ENCODE assay signal across 37 cellular contexts in the genomic region with DNA sequence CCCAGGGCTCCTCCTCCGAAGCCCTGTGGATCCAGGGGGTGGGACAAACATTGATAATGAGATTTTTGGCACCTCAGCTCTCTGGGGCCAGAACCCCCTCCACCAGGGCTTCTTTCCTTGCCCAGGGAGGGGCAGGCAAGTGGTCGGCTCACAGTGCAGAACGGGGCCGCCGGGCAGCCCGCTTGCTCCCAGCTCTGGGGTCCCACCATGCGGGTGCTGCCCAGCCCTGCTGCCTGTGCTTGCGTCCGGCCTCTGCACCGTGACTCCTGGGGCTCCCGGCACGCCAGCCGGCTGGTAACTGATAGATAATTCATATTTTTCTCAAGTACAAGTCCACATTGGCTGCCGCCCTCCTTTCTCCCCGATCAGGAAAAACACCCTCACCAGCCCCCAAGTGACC. TPM values are rescaled to one million over a fixed set of nuclear protein-coding genes. Genes with fewer than 3 reads are reported as not detected.
"Had no signal": no experiment of that assay in that cellular context is flagged by ENCODE, and none has a peak within 500 bp of the region (broad histone marks: within the 10 kb centered on the region; RNA-seq: fewer than 3 reads in every experiment).

No MANE protein-coding gene starts in this region.

- H3K36me3 ChIP-seq: adrenal gland, cardiac muscle cell had no signal

- FAIRE-seq: bronchial epithelial cell, TTC549 had no signal

- H3K27me3 Mint-ChIP-seq: activated CD4-positive, alpha-beta T cell treated with anti-CD3 and anti-CD28 coated beads, Interleukin-2, amount 10 ng/mL, durations not matched to agents 24 days and 14 days had no signal

- H3K4me3 ChIP-seq: adrenal gland, cardiac muscle cell had no signal

- DNase-seq: activated B cell treated with CpG ODN at 0.5 μM for 24 hours; activated CD4-positive, alpha-beta memory T cell treated with anti-CD3 and anti-CD28 coated beads for 36 hours; activated CD4-positive, alpha-beta T cell treated with anti-CD3 and anti-CD28 coated beads for 4 hours; activated CD4-positive, alpha-beta T cell treated with anti-CD3 and anti-CD28 coated beads, Interleukin-2, amount 10 ng/mL, durations not matched to agents 24 days and 14 days; activated CD4-positive, alpha-beta T cell treated with anti-CD3 and anti-CD28 coated beads, Interleukin-2, amount 50 U/mL, for 1 hour; activated CD4-positive, alpha-beta T cell treated with anti-CD3 and anti-CD28 coated beads, Interleukin-2, amount 50 U/mL, for 4 hours; activated CD4-positive, CD25-positive, alpha-beta regulatory T cell treated with anti-CD3 and anti-CD28 coated beads, Interleukin-2, amount 50 U/mL, for 72 hours; activated CD8-positive, alpha-beta memory T cell treated with anti-CD3 and anti-CD28 coated beads, Interleukin-2, amount 50 U/mL, for 4 hours; activated CD8-positive, alpha-beta T cell treated with anti-CD3 and anti-CD28 coated beads for 36 hours; activated effector memory CD4-positive, alpha-beta T cell treated with anti-CD3 and anti-CD28 coated beads, Interleukin-2, amount 50 U/mL, for 16 hours; activated gamma-delta T cell treated with Interleukin-2 at 50 U/mL for 16 hours; activated naive CD4-positive, alpha-beta T cell; activated naive CD4-positive, alpha-beta T cell treated with anti-CD3 and anti-CD28 coated beads for 36 hours; activated naive CD4-positive, alpha-beta T cell treated with anti-CD3 and anti-CD28 coated beads, Interleukin-2, amount 50 U/mL, for 16 hours; activated naive CD8-positive, alpha-beta T cell treated with anti-CD3 and anti-CD28 coated beads for 36 hours; activated T-cell treated with anti-CD3 and anti-CD28 coated beads for 4 hours; activated T-cell treated with anti-CD3 and anti-CD28 coated beads, Interleukin-2, amount 50 U/mL, for 1 hour; activated T-cell treated with anti-CD3 and anti-CD28 coated beads, Interleukin-2, amount 50 U/mL, for 4 hours; activated T-cell treated with anti-CD3 and anti-CD28 coated beads, Interleukin-2, amount 50 U/mL, for 72 hours; adrenal gland; amniotic stem cell; aorta; cerebellar nuclear complex; T-helper 2 cell; T-helper 9 cell had no signal

- H3K9me3 ChIP-seq: adrenal gland had no signal

- H3K36me3 Mint-ChIP-seq: activated CD4-positive, alpha-beta memory T cell treated with anti-CD3 and anti-CD28 coated beads for 36 hours; activated naive CD4-positive, alpha-beta T cell treated with anti-CD3 and anti-CD28 coated beads, Interleukin-2, amount 50 U/mL, for 72 hours; activated naive CD8-positive, alpha-beta T cell treated with anti-CD3 and anti-CD28 coated beads for 36 hours; brain had no signal

- H3K9me3 Mint-ChIP-seq: activated B cell treated with CpG ODN at 0.5 μM for 24 hours; activated CD4-positive, alpha-beta memory T cell treated with anti-CD3 and anti-CD28 coated beads for 36 hours; activated CD4-positive, alpha-beta T cell treated with anti-CD3 and anti-CD28 coated beads, Interleukin-2, amount 10 ng/mL, durations not matched to agents 24 days and 14 days; activated CD8-positive, alpha-beta T cell treated with anti-CD3 and anti-CD28 coated beads for 36 hours; activated naive CD4-positive, alpha-beta T cell treated with anti-CD3 and anti-CD28 coated beads for 36 hours; activated naive CD4-positive, alpha-beta T cell treated with anti-CD3 and anti-CD28 coated beads, Interleukin-2, amount 50 U/mL, for 72 hours; activated naive CD8-positive, alpha-beta T cell treated with anti-CD3 and anti-CD28 coated beads for 36 hours; activated T-cell treated with anti-CD3 and anti-CD28 coated beads, Interleukin-2, amount 50 U/mL, for 4 hours; activated T-cell treated with anti-CD3 and anti-CD28 coated beads, Interleukin-2, amount 50 U/mL, for 72 hours; activated T-helper 1 cell treated with anti-CD3 and anti-CD28 coated beads, Interleukin-12 subunit alpha, Interleukin-12 subunit beta, Interleukin-2, Interleukin-4 antibody, amounts not matched to agents 30 ng/mL and 10 ng/mL and 1 ng/mL, durations not matched to agents 14 hours and 24 hours and 36 hours; activated T-helper 17 cell treated with anti-CD3 and anti-CD28 coated beads, Interleukin-2, amount 50 U/mL, for 72 hours; brain; central memory CD8-positive, alpha-beta T cell; T-helper 1 cell treated with Interleukin-12 subunit alpha and Interleukin-12 subunit beta and Interleukin-4 antibody, amounts not matched to agents 30 μg/mL and 1 μg/mL, for 36 hours; T-helper 2 cell treated with Interferon-gamma antibody and Interleukin-4, amounts not matched to agents 5 μg/mL and 100 μg/mL, for 36 hours had no signal

- H3K27ac ChIP-seq: adrenal gland, cardiac muscle cell had no signal

- H3K27ac Mint-ChIP-seq: activated B cell treated with CpG ODN at 0.5 μM for 24 hours; activated CD4-positive, alpha-beta memory T cell treated with anti-CD3 and anti-CD28 coated beads for 36 hours; activated CD4-positive, alpha-beta T cell treated with anti-CD3 and anti-CD28 coated beads, Interleukin-2, amount 10 ng/mL, durations not matched to agents 24 days and 14 days; activated CD8-positive, alpha-beta T cell treated with anti-CD3 and anti-CD28 coated beads for 36 hours; activated naive CD4-positive, alpha-beta T cell treated with anti-CD3 and anti-CD28 coated beads for 36 hours; activated naive CD4-positive, alpha-beta T cell treated with anti-CD3 and anti-CD28 coated beads, Interleukin-2, amount 50 U/mL, for 72 hours; activated naive CD8-positive, alpha-beta T cell treated with anti-CD3 and anti-CD28 coated beads for 36 hours; activated T-cell treated with anti-CD3 and anti-CD28 coated beads, Interleukin-2, amount 50 U/mL, for 72 hours; activated T-helper 1 cell treated with anti-CD3 and anti-CD28 coated beads, Interleukin-12 subunit alpha, Interleukin-12 subunit beta, Interleukin-2, Interleukin-4 antibody, amounts not matched to agents 30 ng/mL and 10 ng/mL and 1 ng/mL, durations not matched to agents 14 hours and 24 hours and 36 hours; activated T-helper 17 cell treated with anti-CD3 and anti-CD28 coated beads, Interleukin-2, amount 50 U/mL, for 72 hours; T-helper 1 cell treated with Interleukin-12 subunit alpha and Interleukin-12 subunit beta and Interleukin-4 antibody, amounts not matched to agents 30 μg/mL and 1 μg/mL, for 36 hours; T-helper 2 cell treated with Interferon-gamma antibody and Interleukin-4, amounts not matched to agents 5 μg/mL and 100 μg/mL, for 36 hours had no signal

- H3K4me1 Mint-ChIP-seq: activated B cell treated with CpG ODN at 0.5 μM for 24 hours; activated CD4-positive, alpha-beta T cell treated with anti-CD3 and anti-CD28 coated beads, Interleukin-2, amount 10 ng/mL, durations not matched to agents 24 days and 14 days; activated naive CD8-positive, alpha-beta T cell treated with anti-CD3 and anti-CD28 coated beads for 36 hours; activated T-helper 17 cell treated with anti-CD3 and anti-CD28 coated beads, Interleukin-2, amount 50 U/mL, for 72 hours; central memory CD8-positive, alpha-beta T cell had no signal

- ATAC-seq: activated CD8-positive, alpha-beta T cell treated with anti-CD3 and anti-CD28 coated beads for 36 hours; activated naive CD4-positive, alpha-beta T cell treated with anti-CD3 and anti-CD28 coated beads, Interleukin-2, amount 50 U/mL, for 72 hours; activated T-cell treated with anti-CD3 and anti-CD28 coated beads, Interleukin-2, amount 50 U/mL, for 4 hours; activated T-cell treated with anti-CD3 and anti-CD28 coated beads, Interleukin-2, amount 50 U/mL, for 72 hours; activated T-helper 17 cell treated with anti-CD3 and anti-CD28 coated beads, Interleukin-2, amount 50 U/mL, for 72 hours had no signal

- H3K4me3 Mint-ChIP-seq: activated B cell treated with CpG ODN at 0.5 μM for 24 hours; activated CD4-positive, alpha-beta memory T cell treated with anti-CD3 and anti-CD28 coated beads for 36 hours; activated CD4-positive, alpha-beta T cell treated with anti-CD3 and anti-CD28 coated beads, Interleukin-2, amount 10 ng/mL, durations not matched to agents 24 days and 14 days; activated CD8-positive, alpha-beta T cell treated with anti-CD3 and anti-CD28 coated beads for 36 hours; activated naive CD4-positive, alpha-beta T cell treated with anti-CD3 and anti-CD28 coated beads for 36 hours; activated naive CD8-positive, alpha-beta T cell treated with anti-CD3 and anti-CD28 coated beads for 36 hours; activated T-cell treated with anti-CD3 and anti-CD28 coated beads, Interleukin-2, amount 50 U/mL, for 4 hours; activated T-cell treated with anti-CD3 and anti-CD28 coated beads, Interleukin-2, amount 50 U/mL, for 72 hours; activated T-helper 1 cell treated with anti-CD3 and anti-CD28 coated beads, Interleukin-12 subunit alpha, Interleukin-12 subunit beta, Interleukin-2, Interleukin-4 antibody, amounts not matched to agents 30 ng/mL and 10 ng/mL and 1 ng/mL, durations not matched to agents 14 hours and 24 hours and 36 hours; activated T-helper 17 cell treated with anti-CD3 and anti-CD28 coated beads, Interleukin-2, amount 50 U/mL, for 72 hours; brain; central memory CD8-positive, alpha-beta T cell; T-helper 1 cell treated with Interleukin-12 subunit alpha and Interleukin-12 subunit beta and Interleukin-4 antibody, amounts not matched to agents 30 μg/mL and 1 μg/mL, for 36 hours; T-helper 2 cell treated with Interferon-gamma antibody and Interleukin-4, amounts not matched to agents 5 μg/mL and 100 μg/mL, for 36 hours had no signal

RNA-seq across cellular contexts. Expression of gene CCDC27, which starts 42.0 kb away (rescaled TPM):
- total RNA-seq: activated B cell treated with CpG ODN at 0.5 μM for 24 hours; activated CD4-positive, alpha-beta memory T cell treated with anti-CD3 and anti-CD28 coated beads for 36 hours; activated CD4-positive, alpha-beta T cell treated with anti-CD3 and anti-CD28 coated beads, Interleukin-2, amount 10 ng/mL, durations not matched to agents 24 days and 14 days; activated CD8-positive, alpha-beta memory T cell treated with anti-CD3 and anti-CD28 coated beads for 36 hours; activated CD8-positive, alpha-beta T cell treated with anti-CD3 and anti-CD28 coated beads for 36 hours; activated naive CD4-positive, alpha-beta T cell treated with anti-CD3 and anti-CD28 coated beads for 36 hours; activated naive CD4-positive, alpha-beta T cell treated with anti-CD3 and anti-CD28 coated beads, Interleukin-2, amount 50 U/mL, for 72 hours; activated naive CD8-positive, alpha-beta T cell treated with anti-CD3 and anti-CD28 coated beads for 36 hours; activated T-cell treated with anti-CD3 and anti-CD28 coated beads, Interleukin-2, amount 50 U/mL, for 4 hours; activated T-cell treated with anti-CD3 and anti-CD28 coated beads, Interleukin-2, amount 50 U/mL, for 72 hours; activated T-helper 1 cell treated with anti-CD3 and anti-CD28 coated beads, Interleukin-12 subunit alpha, Interleukin-12 subunit beta, Interleukin-2, Interleukin-4 antibody, amounts not matched to agents 30 ng/mL and 10 ng/mL and 1 ng/mL, durations not matched to agents 14 hours and 24 hours and 36 hours; activated T-helper 17 cell treated with anti-CD3 and anti-CD28 coated beads, Interleukin-2, amount 50 U/mL, for 72 hours; adrenal gland; aorta; bronchial epithelial cell; chondrocyte had no signal
- polyA plus RNA-seq: adrenal gland, aorta had no signal

RNA-seq across cellular contexts. Expression of gene TP73, which starts 57.9 kb away (rescaled TPM):
- total RNA-seq: cardiac muscle cell had no signal
